8 cellular contexts compared by ENCODE assay signal in the genomic region with DNA sequence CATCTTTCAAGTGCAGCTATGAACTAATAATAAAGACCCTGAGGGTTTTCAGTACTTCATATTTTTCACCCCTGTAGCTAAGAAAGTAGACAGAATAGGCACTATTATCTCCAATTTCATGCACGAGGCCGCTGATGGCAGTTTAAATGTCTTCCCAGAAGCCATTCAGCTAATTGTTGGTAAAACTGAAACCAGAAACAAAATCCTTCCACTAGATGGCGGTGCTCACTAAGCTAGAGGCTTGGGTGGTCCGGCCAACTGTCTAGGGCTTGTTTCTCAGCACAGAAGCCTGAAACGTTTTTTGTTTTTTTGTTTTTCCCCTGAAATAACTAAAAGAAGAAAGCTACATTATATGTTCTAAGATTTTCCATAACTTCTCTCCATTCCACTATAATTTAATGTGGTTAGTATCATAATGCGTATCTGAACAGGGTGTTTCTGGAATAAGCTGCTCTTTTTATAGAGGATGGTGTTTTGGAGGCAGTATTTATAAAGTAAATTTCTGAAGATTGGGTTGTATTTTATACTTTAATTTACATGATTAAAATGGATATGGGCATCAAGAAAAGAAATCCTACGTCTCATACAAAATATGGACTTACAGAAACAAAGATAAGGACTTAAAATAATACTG.
DNase-seq lines count a peak whose midpoint lies in the region; ATAC-seq and TF ChIP-seq lines count a peak whose summit lies in the region.

No MANE protein-coding gene starts in this region.

- H3K79me2 ChIP-seq in Karpas-422 (ENCODE audit: low read length): no peaks in the 10 kb centered on the region

- TF ChIP-seq CTCF in fibroblast of the aortic adventitia (IDR thresholded peaks at IDR 0.05; ENCODE audit: insufficient read depth, low read length): peak; percentile 81
- TF ChIP-seq CTCF in upper lobe of left lung (IDR thresholded peaks at IDR 0.05): peak; percentile 31 to 74 (median 62)

- H3K4me3 ChIP-seq in Karpas-422 (ENCODE audit: low read length): no peak overlapping the region
- no peak overlapping the region for H3K4me3 ChIP-seq in fibroblast of the aortic adventitia (ENCODE audit: low read depth, low read length)
- H3K4me3 ChIP-seq in neuron (ENCODE audit: low read length): no peak overlapping the region
- H3K4me3 ChIP-seq in upper lobe of left lung: no peak overlapping the region

- H3K27ac ChIP-seq in Karpas-422 (ENCODE audit: low read length) (peak overlapping the region; percentile 10; the same call in 1 of the 2 replicates), upper lobe of left lung (peak overlapping the region in 2 of 4 donors; percentile 24 to 33)

- TF ChIP-seq POLR2A in upper lobe of left lung (IDR thresholded peaks at IDR 0.05): no peak

- peak; percentile 87 to 94 for ATAC-seq in upper lobe of left lung (ENCODE audit: low FRiP score in 2 of 2)

- TF ChIP-seq EP300 in upper lobe of left lung (IDR thresholded peaks at IDR 0.05): no peak

- H4K20me1 ChIP-seq in Karpas-422 (ENCODE audit: insufficient read depth, low read depth, low read length): no peaks in the 10 kb centered on the region

- no peaks in the 10 kb centered on the region for H3K9me3 ChIP-seq in Karpas-422 (ENCODE audit: low read length)
- H3K9me3 ChIP-seq in neuron (ENCODE audit: low read length): no peaks in the 10 kb centered on the region
- H3K9me3 ChIP-seq in upper lobe of left lung: no peaks in the 10 kb centered on the region

- H2AFZ ChIP-seq in Karpas-422 (ENCODE audit: low read length) (peak overlapping the region; percentile 82), neuron (ENCODE audit: low read depth, low read length) (peak overlapping the region; percentile 85)

- peaks cover 10% of the 10 kb centered on the region for H3K4me1 ChIP-seq in Karpas-422 (ENCODE audit: low read length)
- H3K4me1 ChIP-seq in neuron (ENCODE audit: insufficient read depth, low read length): peaks cover 10% of the 10 kb centered on the region
- H3K4me1 ChIP-seq in upper lobe of left lung: peaks cover 10 to 12% (median 12%) of the 10 kb centered on the region in 4 donors

- H3K36me3 ChIP-seq in Karpas-422 (ENCODE audit: insufficient read depth, low read length) (no peaks in the 10 kb centered on the region), neuron (ENCODE audit: insufficient read depth, low read length) (no peaks in the 10 kb centered on the region), upper lobe of left lung (no peaks in the 10 kb centered on the region)

- WGBS in upper lobe of left lung, 2 donors: 24 to 28% methylated on average over 7 of the region's 7 CpGs

- H3K27me3 ChIP-seq in Karpas-422 (ENCODE audit: low read length) (no peaks in the 10 kb centered on the region), neuron (ENCODE audit: insufficient read depth, low read length) (no peaks in the 10 kb centered on the region), upper lobe of left lung (no peaks in the 10 kb centered on the region)

- peak overlapping the region; percentile 41 for H3K9ac ChIP-seq in Karpas-422 (ENCODE audit: low read length)

- peak overlapping the region; percentile 6 for H3K4me2 ChIP-seq in Karpas-422 (ENCODE audit: low read depth, low read length, poor library complexity, severe bottlenecking)

- DNase-seq in GM03348 (ENCODE audit: low spot score) (peak; percentile 72), GOT3 (lab: John Stamatoyannopoulos, UW) (peak; percentile 8), Karpas-422 (peak; percentile 94), OCI-M2 (lab: John Stamatoyannopoulos, UW; ENCODE audit: unreplicated experiment) (peak; percentile 31), activated T-helper 1 cell treated with Interleukin-2 at 50 U/mL for 16 hours (ENCODE audit: low read depth) (peak; percentile 2), fibroblast of the aortic adventitia (ENCODE audit: low read depth) (peak; percentile 91), upper lobe of left lung (peak in 1 of 2 donors; percentile 42)

- no peaks in the 10 kb centered on the region for H3K9me2 ChIP-seq in Karpas-422 (replicated peaks; ENCODE audit: insufficient read depth, low read length)
